8 cellular contexts compared by ENCODE assay signal in the genomic region with DNA sequence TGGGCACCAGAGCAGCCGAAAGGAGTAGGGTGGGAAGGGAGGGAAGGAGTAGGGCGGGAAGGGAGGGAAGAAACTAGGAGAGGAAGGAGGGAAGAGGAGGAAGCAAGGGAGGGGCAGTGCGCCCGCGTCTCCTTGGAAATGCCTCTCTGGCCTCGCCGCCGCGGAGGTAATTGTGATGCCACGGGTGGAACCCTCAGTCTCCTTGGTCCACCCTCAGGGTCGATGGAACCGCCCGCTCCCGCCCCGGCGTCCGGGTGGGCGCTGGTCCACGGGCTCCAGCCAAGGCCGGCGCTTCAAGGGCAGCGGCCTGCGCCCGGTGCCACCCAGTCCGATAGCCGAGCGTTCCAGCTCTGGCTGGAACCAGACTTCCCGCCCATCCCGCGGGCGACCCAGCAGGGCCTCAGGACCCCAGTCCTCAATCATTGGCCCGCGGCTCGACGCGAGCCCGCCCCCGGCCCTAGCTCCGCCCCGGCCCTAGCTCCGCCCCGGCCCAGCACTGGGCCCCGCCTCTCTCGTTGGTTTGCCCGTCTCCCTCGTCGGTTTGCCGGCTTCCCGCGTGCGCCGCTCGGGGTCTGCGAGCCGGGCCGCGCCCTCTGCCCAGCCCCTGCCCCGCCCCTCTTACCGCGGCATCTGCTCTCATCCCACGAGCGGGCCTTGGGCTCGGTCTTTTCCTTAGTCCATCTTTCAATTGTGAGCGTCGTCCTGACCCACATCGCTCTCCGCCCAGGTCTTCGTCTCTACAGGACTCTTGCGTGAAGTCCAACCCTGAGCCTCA. TPM values are rescaled to one million over a fixed set of nuclear protein-coding genes. Genes with fewer than 3 reads are reported as not detected.
A peak's percentile ranks its signal among the peaks of the same experiment; 100 is the strongest.
DNase-seq lines count a peak whose midpoint lies in the region; ATAC-seq and TF ChIP-seq lines count a peak whose summit lies in the region.

No MANE protein-coding gene starts in this region.

- CTCF ChIA-PET in OCI-LY7 (lab: Charles Lee; ENCODE audit: unreplicated experiment): interaction anchor here (0.9 to 1.2 kb wide), 2 partner anchors 8 to 37 kb away, joined by 3 to 4 read pairs; a partner anchor contains a TSS

- H3K79me2 ChIP-seq in OCI-LY7 (ENCODE audit: insufficient read depth, low read depth, low read length): no peaks in the 10 kb centered on the region

- WGBS in HUES64: under 1% methylated on average over 69 of the region's 69 CpGs

- BruUV-seq in OCI-LY7 (replicated peaks; lab: Mats Ljungman, UMichigan): no TSS peak

- H3K4me2 ChIP-seq in OCI-LY7 (ENCODE audit: low read length): peak overlapping the region; percentile 79

- H3K27ac ChIP-seq in HUES64 (ENCODE audit: low read depth, low read length) (peak overlapping the region; percentile 98), OCI-LY7 (ENCODE audit: low read depth, low read length, poor library complexity, severe bottlenecking) (peak overlapping the region; percentile 27)

- peaks cover 29% of the 10 kb centered on the region for H3K36me3 ChIP-seq in HUES64 (ENCODE audit: insufficient read depth, low read length)
- no peaks in the 10 kb centered on the region for H3K36me3 ChIP-seq in OCI-LY7 (ENCODE audit: insufficient read depth, low read length)

- intact Hi-C loops in OCI-LY7 (cut with micrococcal nuclease; ENCODE audit: unreplicated experiment): no loop called here

- no peaks in the 10 kb centered on the region for H3K27me3 ChIP-seq in HUES64 (ENCODE audit: insufficient read depth, low read length)

- no peaks in the 10 kb centered on the region for H3K9me3 ChIP-seq in HUES64 (ENCODE audit: insufficient read depth, low read depth, low read length)
- H3K9me3 ChIP-seq in OCI-LY7 (ENCODE audit: low read length): no peaks in the 10 kb centered on the region

- H2AFZ ChIP-seq in OCI-LY7 (ENCODE audit: low read length): peak overlapping the region; percentile 75

- peak overlapping the region; percentile 96 for H3K9ac ChIP-seq in HUES64 (ENCODE audit: low read depth, low read length)

- H3K4me1 ChIP-seq in HUES64 (ENCODE audit: insufficient read depth, low read length): peaks cover 14% of the 10 kb centered on the region
- H3K4me1 ChIP-seq in OCI-LY7 (ENCODE audit: insufficient read depth, low read length, poor library complexity, severe bottlenecking): peaks cover 27% of the 10 kb centered on the region

- DNase-seq in COR-L47 (lab: John Stamatoyannopoulos, UW) (peak; percentile 84), OCI-LY7 (ENCODE audit: low spot score) (peak; percentile 85), epithelial cell of proximal tubule (ENCODE audit: low read depth) (no peak), mucosa of gallbladder (ENCODE audit: low spot score) (peak; percentile 92)
- DNase-seq in activated T-cell treated with anti-CD3 and anti-CD28 coated beads, Interleukin-2, amount 50 U/mL, for 1 hour: peak; percentile 90
- DNase-seq in stimulated activated CD8-positive, alpha-beta memory T cell treated with anti-CD3 and anti-CD28 coated beads, Interleukin-4, amount 100 ng/mL, for 24 hours (ENCODE audit: low read depth): peak; percentile 78

- POLR2A ChIA-PET in OCI-LY7 (lab: Charles Lee): interaction anchor here (0.6 to 1.8 kb wide), 8 partner anchors 8 to 140 kb away, joined by 3 to 18 read pairs (median 3); a partner anchor contains a TSS

- no peaks in the 10 kb centered on the region for H3K9me2 ChIP-seq in OCI-LY7 (ENCODE audit: insufficient read depth, low read length)

- H3K4me3 ChIP-seq in HUES64 (ENCODE audit: low read length) (peak overlapping the region; percentile 70), OCI-LY7 (ENCODE audit: low read depth, low read length, poor library complexity, severe bottlenecking) (peak overlapping the region; percentile 68), epithelial cell of proximal tubule (ENCODE audit: low read depth, low read length) (peak overlapping the region; percentile 56)

- H4K20me1 ChIP-seq in OCI-LY7 (ENCODE audit: insufficient read depth, low read length): no peaks in the 10 kb centered on the region

- peak; percentile 54 for ATAC-seq in GM21367 (IDR thresholded peaks at IDR 0.05; ENCODE audit: unreplicated experiment)

- no peak for TF ChIP-seq CTCF in OCI-LY7 (conservative IDR thresholded peaks at IDR 0.05; ENCODE audit: low read length)
- no peak for TF ChIP-seq CTCF in epithelial cell of proximal tubule (conservative IDR thresholded peaks at IDR 0.05; ENCODE audit: low read depth, low read length)

RNA-seq across cellular contexts. Expression of a gene that starts 0.6 kb away (rescaled TPM):
- polyA plus RNA-seq in HUES64 (2013, experiment 1 of 2): 8.7 TPM
- 9.2 TPM for polyA plus RNA-seq in HUES64 (2013, experiment 2 of 2)
- 4.5 and 11.3 TPM in 2 replicates for total RNA-seq in OCI-LY7 (2014; rRNA removed; shearing (Covaris generic))
- 4.6 and 5.9 TPM in 2 replicates for total RNA-seq in OCI-LY7 (2022)
- under 0.01 and 0.58 TPM in 2 replicates for total RNA-seq in epithelial cell of proximal tubule
- 4.5 TPM for total RNA-seq in mucosa of gallbladder

RNA-seq across cellular contexts. Expression of a gene that starts 6.5 kb away (rescaled TPM):
- 182 TPM for polyA plus RNA-seq in HUES64 (2013, experiment 1 of 2)
- polyA plus RNA-seq in HUES64 (2013, experiment 2 of 2): 154 TPM
- 0.22 TPM in 1 of 2 replicates, not detected in the other for total RNA-seq in OCI-LY7 (2014; rRNA removed; shearing (Covaris generic))
- total RNA-seq in OCI-LY7 (2022): 0.46 and 0.99 TPM in 2 replicates
- 558 and 649 TPM in 2 replicates for total RNA-seq in epithelial cell of proximal tubule
- 70.2 TPM for total RNA-seq in mucosa of gallbladder

RNA-seq across cellular contexts. Expression of a gene that starts 8.7 kb away (rescaled TPM):
- polyA plus RNA-seq in HUES64 (2013, experiment 1 of 2): 2,115 TPM
- 2,394 TPM for polyA plus RNA-seq in HUES64 (2013, experiment 2 of 2)
- 930 and 1,152 TPM in 2 replicates for total RNA-seq in OCI-LY7 (2014; rRNA removed; shearing (Covaris generic))
- total RNA-seq in OCI-LY7 (2022) (2,557 and 2,633 TPM in 2 replicates), epithelial cell of proximal tubule (746 and 818 TPM in 2 replicates), mucosa of gallbladder (1,157 TPM)

RNA-seq across cellular contexts. Expression of a gene that starts 14.9 kb away (rescaled TPM):
- 32.9 TPM for polyA plus RNA-seq in HUES64 (2013, experiment 1 of 2)
- polyA plus RNA-seq in HUES64 (2013, experiment 2 of 2): 35.6 TPM
- total RNA-seq in OCI-LY7 (2014; rRNA removed; shearing (Covaris generic)): 0.28 and 1.6 TPM in 2 replicates
- total RNA-seq in OCI-LY7 (2022): 2.5 and 3.4 TPM in 2 replicates
- 14.5 and 14.7 TPM in 2 replicates for total RNA-seq in epithelial cell of proximal tubule
- total RNA-seq in mucosa of gallbladder: 6.3 TPM

RNA-seq across cellular contexts. Expression of a gene that starts 17.5 kb away (rescaled TPM):
- 10.3 TPM for polyA plus RNA-seq in HUES64 (2013, experiment 1 of 2)
- polyA plus RNA-seq in HUES64 (2013, experiment 2 of 2): 8.4 TPM
- total RNA-seq in OCI-LY7 (2014; rRNA removed; shearing (Covaris generic)): 12.2 and 17.0 TPM in 2 replicates
- 14.0 and 15.1 TPM in 2 replicates for total RNA-seq in OCI-LY7 (2022)
- total RNA-seq in epithelial cell of proximal tubule: 4.3 and 8.4 TPM in 2 replicates
- total RNA-seq in mucosa of gallbladder: 8.1 TPM

Comparison
In these comparisons a context has a peak if more than half of its experiments do, and no peak if none do; other contexts are left out.
1. RNA of a gene that starts 6.5 kb away (total RNA-seq): 558 to 649 TPM in epithelial cell of proximal tubule and 70.2 TPM in mucosa of gallbladder (single experiment); 0.22 to 0.99 TPM in OCI-LY7; every median in the first group is over 10 times any median in the second.
2. Peak in every context shown above with its lines, with median percentiles within 50 percentile points of each other: H3K4me3 ChIP-seq.